In the genomic region with DNA sequence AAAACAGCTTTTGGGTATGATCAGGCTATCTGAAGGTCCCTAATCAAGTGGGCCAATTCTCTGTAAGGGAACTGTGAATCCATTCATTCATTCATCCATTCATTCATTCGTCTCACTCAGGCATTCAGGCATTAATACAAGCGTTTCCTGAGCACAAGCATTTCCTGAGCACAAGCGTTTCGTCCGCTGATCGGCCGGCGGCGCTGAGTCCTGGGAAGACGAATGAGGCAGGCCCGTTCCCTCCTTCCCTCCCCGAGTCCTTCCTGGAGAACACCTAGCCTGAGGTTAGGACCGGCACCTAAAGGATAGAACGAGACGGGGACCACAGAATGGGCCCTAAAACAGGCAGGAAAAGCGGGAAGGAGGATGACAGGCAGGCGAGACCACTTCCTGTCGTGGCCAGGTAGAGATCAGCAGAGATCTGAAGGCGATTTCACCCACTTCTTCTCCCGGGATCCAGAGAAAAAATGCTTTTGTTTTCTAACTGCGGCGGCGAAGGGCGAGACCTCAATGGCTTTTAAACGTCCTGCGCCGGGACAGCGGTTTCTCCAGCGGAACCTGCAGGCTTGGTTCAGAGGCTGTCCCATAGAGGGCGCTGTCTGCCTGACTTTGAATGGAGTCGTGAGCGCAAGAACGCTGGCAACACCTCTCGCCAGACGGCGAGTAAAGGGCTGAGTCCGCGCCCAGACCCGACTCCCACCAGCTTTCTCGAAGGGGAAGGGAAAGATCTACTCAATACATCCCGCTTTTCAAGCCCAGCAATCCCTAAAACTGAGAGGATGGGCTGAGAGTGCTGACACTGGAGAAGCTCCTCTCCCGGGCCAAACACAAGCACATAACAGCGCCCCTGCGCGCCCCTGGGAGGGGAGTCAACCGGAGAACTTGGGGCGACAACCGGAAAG, we compare ENCODE assay signal across 9 cellular contexts. TPM values are rescaled to one million over a fixed set of nuclear protein-coding genes. Genes with fewer than 3 reads are reported as not detected.
DNase-seq lines count a peak whose midpoint lies in the region; ATAC-seq, FAIRE-seq and TF ChIP-seq lines count a peak whose summit lies in the region.
"Had no signal": no experiment of that assay in that cellular context is flagged by ENCODE, and none has a peak within 500 bp of the region (broad histone marks: within the 10 kb centered on the region; RNA-seq: fewer than 3 reads in every experiment).

No MANE protein-coding gene starts in this region.

- no peak for TF ChIP-seq POLR2A in GM18505 (IDR thresholded peaks at IDR 0.05; ENCODE audit: borderline replicate concordance, extremely low read depth, insufficient read depth, insufficient read length)

- peak; percentile 89 for DNase-seq in CD1c-positive myeloid dendritic cell (ENCODE audit: extremely low spot score)
- peak; percentile 49 for DNase-seq in NCI-H1105 (lab: John Stamatoyannopoulos, UW)
- peak; percentile 87 for DNase-seq in WERI-Rb-1
- DNase-seq in bronchial epithelial cell (ENCODE audit: low read depth), result peak; percentile 71
- DNase-seq in islet precursor cell, result peak; percentile 94
- peak; percentile 79 to 87 (median 85) for DNase-seq in stimulated activated CD4-positive, alpha-beta T cell treated with anti-CD3 and anti-CD28 coated beads, Interleukin-12 subunit alpha, Interleukin-12 subunit beta, amount 100 ng/mL, for 48 hours (ENCODE audit: low read depth in 2 of 3, low spot score in 1 of 3)

- H3K27me3 ChIP-seq in WERI-Rb-1 (ENCODE audit: insufficient read depth, low read depth, severe bottlenecking) (peaks cover 98% of the 10 kb centered on the region), bronchial epithelial cell (ENCODE audit: control insufficient read depth, insufficient read depth, low read length) (peaks cover 54% of the 10 kb centered on the region)

- peak; percentile 57 for ATAC-seq in GM21390 (IDR thresholded peaks at IDR 0.05; ENCODE audit: unreplicated experiment)
- no peak for ATAC-seq in GM18505 (IDR thresholded peaks at IDR 0.05; ENCODE audit: unreplicated experiment)

- TF ChIP-seq CTCF in WERI-Rb-1 (IDR thresholded peaks at IDR 0.05; ENCODE audit: low read depth, low read length), result peak; percentile 88
- TF ChIP-seq CTCF in bronchial epithelial cell (IDR thresholded peaks at IDR 0.05; ENCODE audit: insufficient read depth, low read length, severe bottlenecking), result peak; percentile 94

- H3K9me3 ChIP-seq in WERI-Rb-1 (ENCODE audit: severe bottlenecking), result peaks cover 5% of the 10 kb centered on the region

- no peak overlapping the region for H3K27ac ChIP-seq in WERI-Rb-1

- H3K4me3 ChIP-seq in WERI-Rb-1 (ENCODE audit: low read depth, low read length) (no peak overlapping the region), bronchial epithelial cell (ENCODE audit: low read depth, low read length) (peak overlapping the region; percentile 13)

- H3K36me3 ChIP-seq in WERI-Rb-1, result no peaks in the 10 kb centered on the region
- no peaks in the 10 kb centered on the region for H3K36me3 ChIP-seq in bronchial epithelial cell (ENCODE audit: control insufficient read depth, insufficient read depth, low read length)

- FAIRE-seq in bronchial epithelial cell (lab: Jason Lieb, UNC), result no peak

RNA-seq across cellular contexts. Expression of a gene that starts 2.9 kb away (rescaled TPM):
- total RNA-seq in bronchial epithelial cell, result 0.13 TPM in 1 of 2 replicates, not detected in the other
- total RNA-seq: T-helper 2 cell treated with Interferon-gamma antibody and Interleukin-4, amounts not matched to agents 100 ng/mL and 5 ng/mL, for 36 hours had no signal

RNA-seq across cellular contexts. Expression of a gene that starts 15.1 kb away (rescaled TPM):
- total RNA-seq in bronchial epithelial cell, result not detected in 2 replicates
- total RNA-seq: T-helper 2 cell treated with Interferon-gamma antibody and Interleukin-4, amounts not matched to agents 100 ng/mL and 5 ng/mL, for 36 hours had no signal

RNA-seq across cellular contexts. Expression of a gene that starts 21.4 kb away (rescaled TPM):
- total RNA-seq in bronchial epithelial cell, result 143 and 179 TPM in 2 replicates
